ENCODE assay signal across 8 cellular contexts in the genomic region with DNA sequence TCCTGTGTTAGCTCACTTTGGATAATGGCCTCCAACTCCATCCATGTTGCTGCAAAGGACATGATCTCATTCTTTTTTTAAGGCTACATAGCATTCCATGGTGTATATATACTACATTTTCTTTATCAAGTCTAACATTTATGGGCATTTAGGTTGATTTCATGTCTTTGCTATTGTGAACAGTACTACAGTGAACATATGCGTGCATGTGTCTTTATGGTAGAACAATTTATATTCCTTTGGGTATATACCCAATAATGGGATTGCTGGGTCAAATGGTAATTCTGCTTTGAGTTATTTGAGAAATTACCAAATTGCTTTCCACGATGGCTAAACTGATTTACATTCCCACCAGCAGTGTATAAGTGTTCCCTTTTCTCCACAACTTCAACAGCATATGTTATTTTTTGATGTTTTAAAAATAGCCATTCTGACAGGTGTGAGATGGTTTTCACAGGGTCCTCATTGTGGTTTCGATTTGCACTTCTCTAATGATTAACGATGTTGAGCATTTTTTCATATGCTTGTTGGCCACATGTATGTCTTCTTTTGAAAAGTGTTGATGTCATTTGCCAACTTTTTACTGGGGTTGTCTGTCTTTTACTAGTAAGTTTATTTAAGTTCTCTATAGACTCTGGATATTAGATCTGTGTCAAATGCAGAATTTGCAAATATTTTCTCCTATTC.
A peak's percentile ranks its signal among the peaks of the same experiment; 100 is the strongest.
DNase-seq lines count a peak whose midpoint lies in the region; ATAC-seq, FAIRE-seq and TF ChIP-seq lines count a peak whose summit lies in the region.
"Not testable (repeated sequence)": the region's sequence is repeated elsewhere in the genome, so short reads cannot be mapped to it uniquely, and the experiment has no call there.

No MANE protein-coding gene starts in this region.

- not testable (repeated sequence) for TF ChIP-seq POLR2A in GM12891 (IDR thresholded peaks at IDR 0.05; ENCODE audit: low read depth, low read length)

- peak overlapping the region; percentile 85 for H3K4me2 ChIP-seq in KMS-11

- TF ChIP-seq CTCF in KMS-11 (conservative IDR thresholded peaks at IDR 0.05; ENCODE audit: low read depth, low read length), result not testable (repeated sequence)

- DNase-seq in GM12891 (ENCODE audit: insufficient read length, low spot score), result not testable (repeated sequence)

- peaks cover 21% of the 10 kb centered on the region for H3K4me1 ChIP-seq in KMS-11 (ENCODE audit: low read depth, poor library complexity, severe bottlenecking)

- ATAC-seq in GM18867 (IDR thresholded peaks at IDR 0.05; ENCODE audit: unreplicated experiment), result peak; percentile 96
- ATAC-seq in GM19395 (IDR thresholded peaks at IDR 0.05; ENCODE audit: unreplicated experiment), result peak; percentile 97
- peak; percentile 86 for ATAC-seq in GM21526 (IDR thresholded peaks at IDR 0.05; ENCODE audit: low FRiP score, unreplicated experiment)
- ATAC-seq in HG02678 (IDR thresholded peaks at IDR 0.05; ENCODE audit: unreplicated experiment), result peak; percentile 92
- peak; percentile 79 for ATAC-seq in HG03039 (IDR thresholded peaks at IDR 0.05; ENCODE audit: unreplicated experiment)
- peak; percentile 96 for ATAC-seq in HG03342 (IDR thresholded peaks at IDR 0.05; ENCODE audit: unreplicated experiment)

- H3K4me3 ChIP-seq in KMS-11 (IDR thresholded peaks at IDR 0.05; ENCODE audit: insufficient read depth, low read depth, low read length), result not testable (repeated sequence)

- not testable (repeated sequence) for H3K9ac ChIP-seq in KMS-11

- not testable (repeated sequence) for H3K27me3 ChIP-seq in KMS-11 (ENCODE audit: insufficient read depth, low read depth)

- not testable (repeated sequence) for H2AFZ ChIP-seq in KMS-11 (ENCODE audit: low read depth)

- not testable (repeated sequence) for H4K20me1 ChIP-seq in KMS-11 (ENCODE audit: insufficient read depth)

- FAIRE-seq in GM12891 (lab: Jason Lieb, UNC), result peak; percentile 28

- H3K79me2 ChIP-seq in KMS-11 (ENCODE audit: insufficient read depth, low read depth), result not testable (repeated sequence)

- H3K36me3 ChIP-seq in KMS-11 (ENCODE audit: insufficient read depth), result not testable (repeated sequence)

- not testable (repeated sequence) for H3K27ac ChIP-seq in KMS-11

TF ChIP-seq in GM12891, 5 proteins besides CTCF, POLR2A, EP300 and RAD21:
- peak; percentile 15; the same call in 1 of the 2 replicates for TF ChIP-seq SPI1 (IDR thresholded peaks at IDR 0.05; ENCODE audit: low read depth, low read length)
